2 cellular contexts compared by ENCODE assay signal in the genomic region with DNA sequence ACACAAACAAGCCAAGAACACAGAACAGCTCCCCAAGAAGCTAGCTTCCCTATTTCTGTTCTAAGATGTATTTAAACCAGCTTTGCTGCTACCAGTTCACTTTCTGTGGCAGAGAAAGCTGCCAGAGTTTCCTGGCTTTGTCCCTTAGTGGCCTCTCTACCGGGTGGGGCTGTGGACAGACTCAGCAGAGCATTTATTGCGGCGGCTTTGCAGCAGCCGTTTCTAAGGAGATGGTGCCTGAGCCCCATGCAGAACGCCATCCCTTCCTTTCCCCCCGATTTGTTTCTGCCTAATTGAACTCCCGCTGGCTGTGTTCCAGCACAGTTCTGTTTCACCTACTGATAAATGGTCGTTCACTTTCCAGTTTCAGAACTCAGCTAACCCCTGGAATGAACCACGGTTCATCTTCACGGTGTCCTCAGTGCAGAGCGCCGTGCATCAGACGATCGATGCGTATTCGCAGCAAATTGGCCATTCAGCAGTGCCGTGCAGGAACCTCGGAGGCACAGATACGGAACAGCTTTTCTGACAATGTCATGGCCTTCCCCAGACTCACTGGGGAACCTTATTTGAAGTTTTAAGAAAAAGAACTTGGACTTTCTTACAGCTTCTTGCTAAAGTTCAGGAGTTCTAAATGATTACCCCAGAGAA.
TF ChIP-seq lines count a peak whose summit lies in the region.

No MANE protein-coding gene starts in this region.

TF ChIP-seq in SK-N-SH, 30 proteins besides CTCF, POLR2A, EP300 and RAD21 (continued from another document):
- no peak for TF ChIP-seq NFIC (IDR thresholded peaks at IDR 0.05; ENCODE audit: borderline replicate concordance)
- TF ChIP-seq RCOR1 (IDR thresholded peaks at IDR 0.05; ENCODE audit: low read length) = no peak
- TF ChIP-seq FOXJ3 (CRISPR knock-in tag; IDR thresholded peaks at IDR 0.05) = no peak
- no peak for TF ChIP-seq RFX5 (IDR thresholded peaks at IDR 0.05; ENCODE audit: low read length)
- TF ChIP-seq GABPA (IDR thresholded peaks at IDR 0.05; ENCODE audit: low read depth) = no peak
- no peak for TF ChIP-seq RXRA (IDR thresholded peaks at IDR 0.05; ENCODE audit: borderline replicate concordance, low read depth)
- no peak for TF ChIP-seq POLR2AphosphoS5 (IDR thresholded peaks at IDR 0.05; ENCODE audit: low read depth, low read length)
- no peak for TF ChIP-seq JUND (IDR thresholded peaks at IDR 0.05)
- TF ChIP-seq, protein P1, sequence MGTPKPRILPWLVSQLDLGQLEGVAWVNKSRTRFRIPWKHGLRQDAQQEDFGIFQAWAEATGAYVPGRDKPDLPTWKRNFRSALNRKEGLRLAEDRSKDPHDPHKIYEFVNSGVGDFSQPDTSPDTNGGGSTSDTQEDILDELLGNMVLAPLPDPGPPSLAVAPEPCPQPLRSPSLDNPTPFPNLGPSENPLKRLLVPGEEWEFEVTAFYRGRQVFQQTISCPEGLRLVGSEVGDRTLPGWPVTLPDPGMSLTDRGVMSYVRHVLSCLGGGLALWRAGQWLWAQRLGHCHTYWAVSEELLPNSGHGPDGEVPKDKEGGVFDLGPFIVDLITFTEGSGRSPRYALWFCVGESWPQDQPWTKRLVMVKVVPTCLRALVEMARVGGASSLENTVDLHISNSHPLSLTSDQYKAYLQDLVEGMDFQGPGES (IDR thresholded peaks at IDR 0.05; ENCODE audit: low read depth, low read length) = no peak
- TF ChIP-seq FOXM1 (IDR thresholded peaks at IDR 0.05; ENCODE audit: low read depth) = no peak
- no peak for TF ChIP-seq SMC3 (IDR thresholded peaks at IDR 0.05; ENCODE audit: low read depth, low read length)

TF ChIP-seq in SK-N-SH treated with all-trans-retinoic acid at 6 μM for 48 hours, 23 proteins besides CTCF, POLR2A, EP300 and RAD21 (continued from another document):
- TF ChIP-seq, protein P2, sequence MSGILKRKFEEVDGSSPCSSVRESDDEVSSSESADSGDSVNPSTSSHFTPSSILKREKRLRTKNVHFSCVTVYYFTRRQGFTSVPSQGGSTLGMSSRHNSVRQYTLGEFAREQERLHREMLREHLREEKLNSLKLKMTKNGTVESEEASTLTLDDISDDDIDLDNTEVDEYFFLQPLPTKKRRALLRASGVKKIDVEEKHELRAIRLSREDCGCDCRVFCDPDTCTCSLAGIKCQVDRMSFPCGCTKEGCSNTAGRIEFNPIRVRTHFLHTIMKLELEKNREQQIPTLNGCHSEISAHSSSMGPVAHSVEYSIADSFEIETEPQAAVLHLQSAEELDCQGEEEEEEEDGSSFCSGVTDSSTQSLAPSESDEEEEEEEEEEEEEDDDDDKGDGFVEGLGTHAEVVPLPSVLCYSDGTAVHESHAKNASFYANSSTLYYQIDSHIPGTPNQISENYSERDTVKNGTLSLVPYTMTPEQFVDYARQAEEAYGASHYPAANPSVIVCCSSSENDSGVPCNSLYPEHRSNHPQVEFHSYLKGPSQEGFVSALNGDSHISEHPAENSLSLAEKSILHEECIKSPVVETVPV (CRISPR knock-in tag; IDR thresholded peaks at IDR 0.05) = no peak
- TF ChIP-seq BACH2 (CRISPR knock-in tag; IDR thresholded peaks at IDR 0.05; ENCODE audit: borderline replicate concordance) (no peak), CSDC2 (CRISPR knock-in tag; IDR thresholded peaks at IDR 0.05) (no peak), ZNF70 (CRISPR knock-in tag; IDR thresholded peaks at IDR 0.05) (no peak), ZNF565 (CRISPR knock-in tag; conservative IDR thresholded peaks at IDR 0.05; ENCODE audit: low read depth) (no peak), PPARA (CRISPR knock-in tag; IDR thresholded peaks at IDR 0.05; ENCODE audit: borderline replicate concordance) (no peak), ISL1 (CRISPR knock-in tag; IDR thresholded peaks at IDR 0.05) (no peak), ZFP3 (CRISPR knock-in tag; IDR thresholded peaks at IDR 0.05) (no peak), OSR1 (CRISPR knock-in tag; IDR thresholded peaks at IDR 0.05) (no peak), ZFP30 (CRISPR knock-in tag; IDR thresholded peaks at IDR 0.05) (no peak), GLIS3 (CRISPR knock-in tag; IDR thresholded peaks at IDR 0.05) (no peak)
- TF ChIP-seq, protein P3, sequence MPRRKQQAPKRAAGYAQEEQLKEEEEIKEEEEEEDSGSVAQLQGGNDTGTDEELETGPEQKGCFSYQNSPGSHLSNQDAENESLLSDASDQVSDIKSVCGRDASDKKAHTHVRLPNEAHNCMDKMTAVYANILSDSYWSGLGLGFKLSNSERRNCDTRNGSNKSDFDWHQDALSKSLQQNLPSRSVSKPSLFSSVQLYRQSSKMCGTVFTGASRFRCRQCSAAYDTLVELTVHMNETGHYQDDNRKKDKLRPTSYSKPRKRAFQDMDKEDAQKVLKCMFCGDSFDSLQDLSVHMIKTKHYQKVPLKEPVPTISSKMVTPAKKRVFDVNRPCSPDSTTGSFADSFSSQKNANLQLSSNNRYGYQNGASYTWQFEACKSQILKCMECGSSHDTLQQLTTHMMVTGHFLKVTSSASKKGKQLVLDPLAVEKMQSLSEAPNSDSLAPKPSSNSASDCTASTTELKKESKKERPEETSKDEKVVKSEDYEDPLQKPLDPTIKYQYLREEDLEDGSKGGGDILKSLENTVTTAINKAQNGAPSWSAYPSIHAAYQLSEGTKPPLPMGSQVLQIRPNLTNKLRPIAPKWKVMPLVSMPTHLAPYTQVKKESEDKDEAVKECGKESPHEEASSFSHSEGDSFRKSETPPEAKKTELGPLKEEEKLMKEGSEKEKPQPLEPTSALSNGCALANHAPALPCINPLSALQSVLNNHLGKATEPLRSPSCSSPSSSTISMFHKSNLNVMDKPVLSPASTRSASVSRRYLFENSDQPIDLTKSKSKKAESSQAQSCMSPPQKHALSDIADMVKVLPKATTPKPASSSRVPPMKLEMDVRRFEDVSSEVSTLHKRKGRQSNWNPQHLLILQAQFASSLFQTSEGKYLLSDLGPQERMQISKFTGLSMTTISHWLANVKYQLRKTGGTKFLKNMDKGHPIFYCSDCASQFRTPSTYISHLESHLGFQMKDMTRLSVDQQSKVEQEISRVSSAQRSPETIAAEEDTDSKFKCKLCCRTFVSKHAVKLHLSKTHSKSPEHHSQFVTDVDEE (CRISPR knock-in tag; IDR thresholded peaks at IDR 0.05) = no peak
